1 cellular context compared by ENCODE assay signal in the genomic region with DNA sequence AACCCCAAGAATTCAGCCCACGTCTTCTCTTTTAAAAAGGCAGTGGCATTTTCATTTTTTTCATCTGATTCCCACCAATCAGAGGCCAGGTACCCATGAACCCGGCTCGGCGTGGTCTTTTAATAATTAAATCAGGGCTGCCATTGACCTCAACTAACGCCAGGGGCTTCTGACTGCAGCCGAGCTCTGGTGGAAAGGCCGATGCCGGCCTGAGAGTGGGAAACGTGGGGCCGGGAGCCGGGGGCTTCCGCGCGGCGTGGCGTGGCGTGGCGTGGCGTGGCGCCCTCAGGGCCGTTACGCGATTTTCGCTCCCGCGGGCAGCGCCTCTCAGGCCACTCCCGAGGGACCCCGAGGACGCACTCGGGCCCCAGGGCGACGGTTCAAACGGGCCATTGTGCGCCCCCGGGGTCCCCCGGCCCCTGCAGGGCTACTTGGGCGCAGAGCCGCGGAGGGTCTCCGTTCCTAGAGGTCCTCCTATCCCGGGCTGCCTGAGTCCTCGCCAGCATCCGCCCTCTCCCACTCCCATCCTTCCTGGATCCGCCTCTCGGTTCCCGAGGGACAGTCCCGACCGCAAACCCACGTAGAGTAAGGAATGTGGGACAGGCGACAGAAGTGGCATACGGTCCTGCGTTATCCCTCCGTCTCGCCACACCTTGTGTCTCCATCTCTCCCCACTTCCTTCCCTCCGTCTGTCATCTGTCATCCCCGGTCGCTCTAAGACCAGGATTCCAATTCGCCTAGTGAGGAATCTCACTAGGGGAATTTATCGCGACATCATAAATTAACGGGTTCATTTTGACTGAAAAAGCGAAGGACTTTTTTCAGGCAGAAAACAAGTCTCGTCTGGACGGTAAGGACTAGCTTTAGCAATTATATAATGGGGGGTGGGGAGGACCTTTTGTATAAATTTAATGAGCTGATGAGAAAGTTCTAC.
TF ChIP-seq lines count a peak whose summit lies in the region.

No MANE protein-coding gene starts in this region.

TF ChIP-seq in K562, 482 proteins besides CTCF, POLR2A, EP300 and RAD21 (continued from another document and continues in another):
- TF ChIP-seq, protein P1, sequence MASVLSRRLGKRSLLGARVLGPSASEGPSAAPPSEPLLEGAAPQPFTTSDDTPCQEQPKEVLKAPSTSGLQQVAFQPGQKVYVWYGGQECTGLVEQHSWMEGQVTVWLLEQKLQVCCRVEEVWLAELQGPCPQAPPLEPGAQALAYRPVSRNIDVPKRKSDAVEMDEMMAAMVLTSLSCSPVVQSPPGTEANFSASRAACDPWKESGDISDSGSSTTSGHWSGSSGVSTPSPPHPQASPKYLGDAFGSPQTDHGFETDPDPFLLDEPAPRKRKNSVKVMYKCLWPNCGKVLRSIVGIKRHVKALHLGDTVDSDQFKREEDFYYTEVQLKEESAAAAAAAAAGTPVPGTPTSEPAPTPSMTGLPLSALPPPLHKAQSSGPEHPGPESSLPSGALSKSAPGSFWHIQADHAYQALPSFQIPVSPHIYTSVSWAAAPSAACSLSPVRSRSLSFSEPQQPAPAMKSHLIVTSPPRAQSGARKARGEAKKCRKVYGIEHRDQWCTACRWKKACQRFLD (CRISPR knock-in tag; IDR thresholded peaks at IDR 0.05), result no peak
- TF ChIP-seq, protein P2, sequence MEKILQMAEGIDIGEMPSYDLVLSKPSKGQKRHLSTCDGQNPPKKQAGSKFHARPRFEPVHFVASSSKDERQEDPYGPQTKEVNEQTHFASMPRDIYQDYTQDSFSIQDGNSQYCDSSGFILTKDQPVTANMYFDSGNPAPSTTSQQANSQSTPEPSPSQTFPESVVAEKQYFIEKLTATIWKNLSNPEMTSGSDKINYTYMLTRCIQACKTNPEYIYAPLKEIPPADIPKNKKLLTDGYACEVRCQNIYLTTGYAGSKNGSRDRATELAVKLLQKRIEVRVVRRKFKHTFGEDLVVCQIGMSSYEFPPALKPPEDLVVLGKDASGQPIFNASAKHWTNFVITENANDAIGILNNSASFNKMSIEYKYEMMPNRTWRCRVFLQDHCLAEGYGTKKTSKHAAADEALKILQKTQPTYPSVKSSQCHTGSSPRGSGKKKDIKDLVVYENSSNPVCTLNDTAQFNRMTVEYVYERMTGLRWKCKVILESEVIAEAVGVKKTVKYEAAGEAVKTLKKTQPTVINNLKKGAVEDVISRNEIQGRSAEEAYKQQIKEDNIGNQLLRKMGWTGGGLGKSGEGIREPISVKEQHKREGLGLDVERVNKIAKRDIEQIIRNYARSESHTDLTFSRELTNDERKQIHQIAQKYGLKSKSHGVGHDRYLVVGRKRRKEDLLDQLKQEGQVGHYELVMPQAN (IDR thresholded peaks at IDR 0.05; ENCODE audit: borderline replicate concordance), result 0 out of 2 replicates have a peak, but pooled peaks have one; percentile 29
- no peak for TF ChIP-seq HEY1 (CRISPR knock-in tag; IDR thresholded peaks at IDR 0.05; ENCODE audit: borderline replicate concordance)
- no peak for TF ChIP-seq SMC3 (conservative IDR thresholded peaks at IDR 0.05; ENCODE audit: insufficient read depth, low read depth, low read length)
- no peak for TF ChIP-seq MEF2A (IDR thresholded peaks at IDR 0.05; ENCODE audit: control insufficient read depth, low read depth, low read length)
- TF ChIP-seq NR4A1 (CRISPR knock-in tag; IDR thresholded peaks at IDR 0.05), result peak; percentile 36; the same call in 1 of the 2 replicates
- no peak for TF ChIP-seq NR4A1 (tag; IDR thresholded peaks at IDR 0.05)
- TF ChIP-seq RCOR1 (IDR thresholded peaks at IDR 0.05; ENCODE audit: borderline replicate concordance in 1 of 2, low read depth in 2 of 2, low read length in 2 of 2), result no peak
- TF ChIP-seq ZFP30 (CRISPR knock-in tag; IDR thresholded peaks at IDR 0.05; ENCODE audit: borderline replicate concordance), result no peak
- no peak for TF ChIP-seq KLF6 (CRISPR knock-in tag; IDR thresholded peaks at IDR 0.05; ENCODE audit: borderline replicate concordance)
- TF ChIP-seq CCAR2 (IDR thresholded peaks at IDR 0.05; ENCODE audit: low read depth, low read length), result no peak
- no peak for TF ChIP-seq MTA2 (IDR thresholded peaks at IDR 0.05; ENCODE audit: low read depth)
- no peak for TF ChIP-seq PHB2 (IDR thresholded peaks at IDR 0.05; ENCODE audit: low read depth)
- no peak for TF ChIP-seq HNRNPLL (IDR thresholded peaks at IDR 0.05; ENCODE audit: low read depth, low read length, poor library complexity, severe bottlenecking)
- TF ChIP-seq ZNF197 (CRISPR knock-in tag; IDR thresholded peaks at IDR 0.05; ENCODE audit: low read depth), result no peak
- no peak for TF ChIP-seq MIER1 (IDR thresholded peaks at IDR 0.05; ENCODE audit: low read depth)
- TF ChIP-seq RFX1 (IDR thresholded peaks at IDR 0.05), result no peak
- TF ChIP-seq ARHGAP35 (IDR thresholded peaks at IDR 0.05; ENCODE audit: partially characterized antibody), result no peak
- no peak for TF ChIP-seq ZNF79 (CRISPR knock-in tag; IDR thresholded peaks at IDR 0.05; ENCODE audit: low read depth)
- no peak for TF ChIP-seq JUND (IDR thresholded peaks at IDR 0.05; ENCODE audit: borderline replicate concordance, low read depth, low read length)
- no peak for TF ChIP-seq JUND (tag; IDR thresholded peaks at IDR 0.05; ENCODE audit: borderline replicate concordance, low read depth, low read length)
- TF ChIP-seq POLR2AphosphoS5 (IDR thresholded peaks at IDR 0.05; ENCODE audit: control insufficient read depth, insufficient read depth, low read depth, low read length), result no peak
- TF ChIP-seq, protein P3, sequence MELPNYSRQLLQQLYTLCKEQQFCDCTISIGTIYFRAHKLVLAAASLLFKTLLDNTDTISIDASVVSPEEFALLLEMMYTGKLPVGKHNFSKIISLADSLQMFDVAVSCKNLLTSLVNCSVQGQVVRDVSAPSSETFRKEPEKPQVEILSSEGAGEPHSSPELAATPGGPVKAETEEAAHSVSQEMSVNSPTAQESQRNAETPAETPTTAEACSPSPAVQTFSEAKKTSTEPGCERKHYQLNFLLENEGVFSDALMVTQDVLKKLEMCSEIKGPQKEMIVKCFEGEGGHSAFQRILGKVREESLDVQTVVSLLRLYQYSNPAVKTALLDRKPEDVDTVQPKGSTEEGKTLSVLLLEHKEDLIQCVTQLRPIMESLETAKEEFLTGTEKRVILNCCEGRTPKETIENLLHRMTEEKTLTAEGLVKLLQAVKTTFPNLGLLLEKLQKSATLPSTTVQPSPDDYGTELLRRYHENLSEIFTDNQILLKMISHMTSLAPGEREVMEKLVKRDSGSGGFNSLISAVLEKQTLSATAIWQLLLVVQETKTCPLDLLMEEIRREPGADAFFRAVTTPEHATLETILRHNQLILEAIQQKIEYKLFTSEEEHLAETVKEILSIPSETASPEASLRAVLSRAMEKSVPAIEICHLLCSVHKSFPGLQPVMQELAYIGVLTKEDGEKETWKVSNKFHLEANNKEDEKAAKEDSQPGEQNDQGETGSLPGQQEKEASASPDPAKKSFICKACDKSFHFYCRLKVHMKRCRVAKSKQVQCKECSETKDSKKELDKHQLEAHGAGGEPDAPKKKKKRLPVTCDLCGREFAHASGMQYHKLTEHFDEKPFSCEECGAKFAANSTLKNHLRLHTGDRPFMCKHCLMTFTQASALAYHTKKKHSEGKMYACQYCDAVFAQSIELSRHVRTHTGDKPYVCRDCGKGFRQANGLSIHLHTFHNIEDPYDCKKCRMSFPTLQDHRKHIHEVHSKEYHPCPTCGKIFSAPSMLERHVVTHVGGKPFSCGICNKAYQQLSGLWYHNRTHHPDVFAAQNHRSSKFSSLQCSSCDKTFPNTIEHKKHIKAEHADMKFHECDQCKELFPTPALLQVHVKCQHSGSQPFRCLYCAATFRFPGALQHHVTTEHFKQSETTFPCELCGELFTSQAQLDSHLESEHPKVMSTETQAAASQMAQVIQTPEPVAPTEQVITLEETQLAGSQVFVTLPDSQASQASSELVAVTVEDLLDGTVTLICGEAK (IDR thresholded peaks at IDR 0.05), result no peak
- TF ChIP-seq, protein P3 (CRISPR knock-in tag; IDR thresholded peaks at IDR 0.05), result no peak
- no peak for TF ChIP-seq XRCC4 (IDR thresholded peaks at IDR 0.05; ENCODE audit: extremely low read depth, insufficient read depth, insufficient read length)
- no peak for TF ChIP-seq ZNF212 (CRISPR knock-in tag; IDR thresholded peaks at IDR 0.05)
- no peak for TF ChIP-seq ZNF140 (CRISPR knock-in tag; IDR thresholded peaks at IDR 0.05)
- TF ChIP-seq, protein P4, sequence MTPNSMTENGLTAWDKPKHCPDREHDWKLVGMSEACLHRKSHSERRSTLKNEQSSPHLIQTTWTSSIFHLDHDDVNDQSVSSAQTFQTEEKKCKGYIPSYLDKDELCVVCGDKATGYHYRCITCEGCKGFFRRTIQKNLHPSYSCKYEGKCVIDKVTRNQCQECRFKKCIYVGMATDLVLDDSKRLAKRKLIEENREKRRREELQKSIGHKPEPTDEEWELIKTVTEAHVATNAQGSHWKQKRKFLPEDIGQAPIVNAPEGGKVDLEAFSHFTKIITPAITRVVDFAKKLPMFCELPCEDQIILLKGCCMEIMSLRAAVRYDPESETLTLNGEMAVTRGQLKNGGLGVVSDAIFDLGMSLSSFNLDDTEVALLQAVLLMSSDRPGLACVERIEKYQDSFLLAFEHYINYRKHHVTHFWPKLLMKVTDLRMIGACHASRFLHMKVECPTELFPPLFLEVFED (CRISPR knock-in tag; conservative IDR thresholded peaks at IDR 0.05), result no peak
- TF ChIP-seq NR2C2 (CRISPR knock-in tag; IDR thresholded peaks at IDR 0.05), result no peak
- TF ChIP-seq NR2C2 (tag; IDR thresholded peaks at IDR 0.05), result no peak
- no peak for TF ChIP-seq ZNF76 (CRISPR knock-in tag; IDR thresholded peaks at IDR 0.05; ENCODE audit: borderline replicate concordance)
- TF ChIP-seq ETV6 (IDR thresholded peaks at IDR 0.05; ENCODE audit: borderline replicate concordance in 1 of 2, low read depth in 2 of 2, low read length in 1 of 2), result no peak
- TF ChIP-seq ETV6 (CRISPR knock-in tag; IDR thresholded peaks at IDR 0.05; ENCODE audit: borderline replicate concordance), result no peak
- no peak for TF ChIP-seq ZNF143 (CRISPR knock-in tag; IDR thresholded peaks at IDR 0.05)
- TF ChIP-seq TEAD2 (tag; IDR thresholded peaks at IDR 0.05), result no peak
- TF ChIP-seq RB1 (IDR thresholded peaks at IDR 0.05; ENCODE audit: low read depth), result 0 out of 2 replicates have a peak, but pooled peaks have one; percentile 26
- no peak for TF ChIP-seq TCF7 (IDR thresholded peaks at IDR 0.05; ENCODE audit: borderline replicate concordance)
- TF ChIP-seq HOXB6 (CRISPR knock-in tag; IDR thresholded peaks at IDR 0.05; ENCODE audit: borderline replicate concordance), result no peak
- TF ChIP-seq, protein P5, sequence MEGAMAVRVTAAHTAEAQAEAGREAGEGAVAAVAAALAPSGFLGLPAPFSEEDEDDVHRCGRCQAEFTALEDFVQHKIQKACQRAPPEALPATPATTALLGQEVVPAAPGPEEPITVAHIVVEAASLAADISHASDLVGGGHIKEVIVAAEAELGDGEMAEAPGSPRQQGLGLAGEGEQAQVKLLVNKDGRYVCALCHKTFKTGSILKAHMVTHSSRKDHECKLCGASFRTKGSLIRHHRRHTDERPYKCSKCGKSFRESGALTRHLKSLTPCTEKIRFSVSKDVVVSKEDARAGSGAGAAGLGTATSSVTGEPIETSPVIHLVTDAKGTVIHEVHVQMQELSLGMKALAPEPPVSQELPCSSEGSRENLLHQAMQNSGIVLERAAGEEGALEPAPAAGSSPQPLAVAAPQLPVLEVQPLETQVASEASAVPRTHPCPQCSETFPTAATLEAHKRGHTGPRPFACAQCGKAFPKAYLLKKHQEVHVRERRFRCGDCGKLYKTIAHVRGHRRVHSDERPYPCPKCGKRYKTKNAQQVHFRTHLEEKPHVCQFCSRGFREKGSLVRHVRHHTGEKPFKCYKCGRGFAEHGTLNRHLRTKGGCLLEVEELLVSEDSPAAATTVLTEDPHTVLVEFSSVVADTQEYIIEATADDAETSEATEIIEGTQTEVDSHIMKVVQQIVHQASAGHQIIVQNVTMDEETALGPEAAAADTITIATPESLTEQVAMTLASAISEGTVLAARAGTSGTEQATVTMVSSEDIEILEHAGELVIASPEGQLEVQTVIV (CRISPR knock-in tag; IDR thresholded peaks at IDR 0.05; ENCODE audit: borderline replicate concordance), result no peak
- no peak for TF ChIP-seq DACH1 (IDR thresholded peaks at IDR 0.05; ENCODE audit: partially characterized antibody)
- TF ChIP-seq, protein P6, sequence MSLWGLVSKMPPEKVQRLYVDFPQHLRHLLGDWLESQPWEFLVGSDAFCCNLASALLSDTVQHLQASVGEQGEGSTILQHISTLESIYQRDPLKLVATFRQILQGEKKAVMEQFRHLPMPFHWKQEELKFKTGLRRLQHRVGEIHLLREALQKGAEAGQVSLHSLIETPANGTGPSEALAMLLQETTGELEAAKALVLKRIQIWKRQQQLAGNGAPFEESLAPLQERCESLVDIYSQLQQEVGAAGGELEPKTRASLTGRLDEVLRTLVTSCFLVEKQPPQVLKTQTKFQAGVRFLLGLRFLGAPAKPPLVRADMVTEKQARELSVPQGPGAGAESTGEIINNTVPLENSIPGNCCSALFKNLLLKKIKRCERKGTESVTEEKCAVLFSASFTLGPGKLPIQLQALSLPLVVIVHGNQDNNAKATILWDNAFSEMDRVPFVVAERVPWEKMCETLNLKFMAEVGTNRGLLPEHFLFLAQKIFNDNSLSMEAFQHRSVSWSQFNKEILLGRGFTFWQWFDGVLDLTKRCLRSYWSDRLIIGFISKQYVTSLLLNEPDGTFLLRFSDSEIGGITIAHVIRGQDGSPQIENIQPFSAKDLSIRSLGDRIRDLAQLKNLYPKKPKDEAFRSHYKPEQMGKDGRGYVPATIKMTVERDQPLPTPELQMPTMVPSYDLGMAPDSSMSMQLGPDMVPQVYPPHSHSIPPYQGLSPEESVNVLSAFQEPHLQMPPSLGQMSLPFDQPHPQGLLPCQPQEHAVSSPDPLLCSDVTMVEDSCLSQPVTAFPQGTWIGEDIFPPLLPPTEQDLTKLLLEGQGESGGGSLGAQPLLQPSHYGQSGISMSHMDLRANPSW (CRISPR knock-in tag; IDR thresholded peaks at IDR 0.05), result no peak
